In genomic region chr20:53943522-53944291, GRCh38 we compare ENCODE assay signal across 8 cellular contexts.
DNase-seq lines count a peak whose midpoint lies in the region; ATAC-seq and TF ChIP-seq lines count a peak whose summit lies in the region.

No MANE protein-coding gene starts in this region.

- no peak overlapping the region for H3T11ph ChIP-seq in H9 (ENCODE audit: low read length)

- TF ChIP-seq RAD21 in SK-N-SH (IDR thresholded peaks at IDR 0.05; ENCODE audit: low read length): peak; percentile 75

- DNase-seq in BE2C (peak; percentile 42), H9 (no peak), SK-N-SH (peak; percentile 68), NCI-H2081 (lab: John Stamatoyannopoulos, UW) (no peak), cortex of kidney (lab: John Stamatoyannopoulos, UW) (no peak)
- peak; percentile 25 for DNase-seq in central memory CD4-positive, alpha-beta T cell
- peak in 7 of 10 donors; percentile 12 to 55 (median 37) for DNase-seq in naive thymus-derived CD8-positive, alpha-beta T cell

- H3K9ac ChIP-seq in H9 (ENCODE audit: extremely low read depth, insufficient read length, low read length) (no peak overlapping the region), SK-N-SH (no peak overlapping the region)

- H3K4me3 Mint-ChIP-seq in H9: no peak overlapping the region
- H3K4me3 Mint-ChIP-seq in naive thymus-derived CD8-positive, alpha-beta T cell: peak overlapping the region in 9 of 10 donors; percentile 24 to 82 (median 54)

- H3K18ac ChIP-seq in H9 (ENCODE audit: insufficient read length, low read depth, low read length): no peak overlapping the region

- CTCF ChIA-PET in SK-N-SH (lab: Yijun Ruan, JAX): interaction anchor here (0.8 to 2.6 kb wide), 11 partner anchors 12 to 1631 kb away, joined by 3 to 17 read pairs (median 3); no protein-coding TSS in a partner anchor

- H4K91ac ChIP-seq in H9 (ENCODE audit: insufficient read length, low read depth, low read length): no peak overlapping the region

- H3K4me1 ChIP-seq in BE2C (peaks cover 33% of the 10 kb centered on the region), H9 (ENCODE audit: insufficient read depth, low read length) (peaks cover 15% of the 10 kb centered on the region; the same call in 1 of the 2 replicates), SK-N-SH (ENCODE audit: control insufficient read depth in 1 of 2, insufficient read depth in 2 of 2, low read depth in 1 of 2, low read length in 1 of 2) (peaks cover 13 to 37% of the 10 kb centered on the region in 2 experiments)

- H2BK20ac ChIP-seq in H9 (ENCODE audit: low read depth, low read length, poor library complexity, severe bottlenecking): no peak overlapping the region

- H3F3A ChIP-seq in SK-N-SH (replicated peaks; ENCODE audit: insufficient read depth): peaks cover 26% of the 10 kb centered on the region

- TF ChIP-seq CTCF in BE2C (IDR thresholded peaks at IDR 0.05; ENCODE audit: low read depth, low read length) (peak; percentile 67), H9 (conservative IDR thresholded peaks at IDR 0.05) (peak; percentile 81), SK-N-SH (IDR thresholded peaks at IDR 0.05) (peak; percentile 75)

- no peak overlapping the region for H2BK5ac ChIP-seq in H9 (ENCODE audit: insufficient read length, low read length)

- H3K27me3 Mint-ChIP-seq in H9 (ENCODE audit: low read depth): no peaks in the 10 kb centered on the region
- H3K27me3 Mint-ChIP-seq in naive thymus-derived CD8-positive, alpha-beta T cell: no peaks in the 10 kb centered on the region

- H3K27me3 ChIP-seq in BE2C (no peaks in the 10 kb centered on the region), H9 (ENCODE audit: insufficient read depth, low read length) (no peaks in the 10 kb centered on the region), SK-N-SH (ENCODE audit: insufficient read depth) (no peaks in the 10 kb centered on the region)

- H3K4me2 ChIP-seq in H9 (ENCODE audit: insufficient read depth, insufficient read length, low read length) (no peak overlapping the region), SK-N-SH (no peak overlapping the region)

- no peak overlapping the region for H2BK15ac ChIP-seq in H9 (ENCODE audit: low read depth, low read length)

- peak overlapping the region in 1 of 3 experiments; percentile 13; a peak in 4 of 7 replicates for H3K27ac Mint-ChIP-seq in H9
- peak overlapping the region in 6 of 10 donors; percentile 29 to 83 (median 74) for H3K27ac Mint-ChIP-seq in naive thymus-derived CD8-positive, alpha-beta T cell

- H2BK120ac ChIP-seq in H9 (ENCODE audit: low read depth, low read length, poor library complexity, severe bottlenecking): no peak overlapping the region

- H3K27ac ChIP-seq in H9 (ENCODE audit: insufficient read length, low read depth, low read length) (no peak overlapping the region), SK-N-SH (ENCODE audit: low read depth in 2 of 2, low read length in 1 of 2) (peak overlapping the region in 1 of 2 experiments; percentile 25; a peak in 2 of 4 replicates)

- WGBS in H9 (ENCODE audit: extremely low coverage, insufficient read length, low lambda C conversion rate): 100% methylated on average over 2 of the region's 11 CpGs
- WGBS in SK-N-SH (ENCODE audit: low lambda C conversion rate): 23% methylated on average over 11 of the region's 11 CpGs

- H4K20me1 ChIP-seq in H9 (ENCODE audit: control insufficient read depth, insufficient read depth, insufficient read length) (no peaks in the 10 kb centered on the region), SK-N-SH (ENCODE audit: insufficient read depth) (no peaks in the 10 kb centered on the region)

- H3K79me2 ChIP-seq in H9 (ENCODE audit: insufficient read depth, low read length) (no peaks in the 10 kb centered on the region), SK-N-SH (ENCODE audit: insufficient read depth) (no peaks in the 10 kb centered on the region)

- no peaks in the 10 kb centered on the region for H3K23me2 ChIP-seq in H9 (ENCODE audit: insufficient read length, low read depth, low read length, poor library complexity, severe bottlenecking)

- POLR2A ChIA-PET in SK-N-SH (lab: Yijun Ruan, JAX): no interaction called here
- POLR2A ChIA-PET in naive thymus-derived CD8-positive, alpha-beta T cell (lab: Charles Lee): interaction anchor here (0.7 kb wide), 2 partner anchors 12 to 175 kb away, joined by 3 to 4 read pairs; no protein-coding TSS in a partner anchor

- peak; percentile 46 to 51 for ATAC-seq in naive thymus-derived CD8-positive, alpha-beta T cell
- no peak for ATAC-seq in GM18868 (IDR thresholded peaks at IDR 0.05; ENCODE audit: unreplicated experiment)

- H3K36me3 Mint-ChIP-seq in H9 (ENCODE audit: insufficient read depth in 1 of 3, low read depth in 3 of 3): no peaks in the 10 kb centered on the region
- H3K36me3 Mint-ChIP-seq in naive thymus-derived CD8-positive, alpha-beta T cell: no peaks in the 10 kb centered on the region

- H2AK5ac ChIP-seq in H9 (ENCODE audit: insufficient read length, low read length): no peak overlapping the region

- no peak; a peak in 1 of 4 replicates for TF ChIP-seq EP300 in SK-N-SH (IDR thresholded peaks at IDR 0.05; ENCODE audit: borderline replicate concordance in 1 of 2, low read depth in 1 of 2, low read length in 1 of 2)

- H3K4me1 Mint-ChIP-seq in H9: peaks cover 46 to 49% of the 10 kb centered on the region in 2 experiments
- H3K4me1 Mint-ChIP-seq in naive thymus-derived CD8-positive, alpha-beta T cell: peaks cover 15 to 61% (median 38%) of the 10 kb centered on the region in 4 donors

- H3K9me3 Mint-ChIP-seq in H9: no peaks in the 10 kb centered on the region
- no peaks in the 10 kb centered on the region for H3K9me3 Mint-ChIP-seq in naive thymus-derived CD8-positive, alpha-beta T cell

- no peak overlapping the region for H4K8ac ChIP-seq in H9 (replicated peaks; ENCODE audit: insufficient read length, low read depth, low read length)

- H3K9me3 ChIP-seq in BE2C: no peaks in the 10 kb centered on the region
- no peaks in the 10 kb centered on the region for H3K9me3 ChIP-seq in H9 (ENCODE audit: control insufficient read depth, low read depth, low read length)
- H3K9me3 ChIP-seq in SK-N-SH: no peaks in the 10 kb centered on the region

- no peaks in the 10 kb centered on the region for H3K36me3 ChIP-seq in BE2C
- no peaks in the 10 kb centered on the region for H3K36me3 ChIP-seq in SK-N-SH (replicated peaks in 1 of 2; ENCODE audit: control insufficient read depth in 1 of 2, insufficient read depth in 2 of 2, low read length in 1 of 2)

- peak overlapping the region; percentile 47 for H3K4me3 ChIP-seq in BE2C (ENCODE audit: low read depth, low read length)
- peak overlapping the region in 1 of 2 experiments; percentile 12; a peak in 1 of 4 replicates for H3K4me3 ChIP-seq in SK-N-SH (ENCODE audit: low read depth in 2 of 2, low read length in 1 of 2)

- no peak overlapping the region for H3K14ac ChIP-seq in H9 (ENCODE audit: insufficient read depth, low read length)

- no peak overlapping the region for H3K4ac ChIP-seq in H9 (ENCODE audit: low read depth, low read length)

- no peaks in the 10 kb centered on the region for H3K79me1 ChIP-seq in H9 (ENCODE audit: insufficient read depth, low read depth, low read length, poor library complexity, severe bottlenecking)

- no peaks in the 10 kb centered on the region for H3K9me2 ChIP-seq in SK-N-SH

- H2AFZ ChIP-seq in H9 (ENCODE audit: low read length) (no peak overlapping the region), SK-N-SH (ENCODE audit: low read depth) (no peak overlapping the region)

- no peak overlapping the region for H4K5ac ChIP-seq in H9 (ENCODE audit: insufficient read length, low read depth, low read length)

- H3K56ac ChIP-seq in H9 (ENCODE audit: insufficient read length, low read depth, low read length): no peak overlapping the region

- no peak overlapping the region for H2BK12ac ChIP-seq in H9 (ENCODE audit: insufficient read length, low read depth, low read length)

- no peak overlapping the region for H3K23ac ChIP-seq in H9 (ENCODE audit: insufficient read length, low read depth, low read length)

TF ChIP-seq in SK-N-SH, 30 proteins besides CTCF, POLR2A, EP300 and RAD21:
- TF ChIP-seq SMC3 (IDR thresholded peaks at IDR 0.05; ENCODE audit: low read depth, low read length) (peak; percentile 58), PBX3 (IDR thresholded peaks at IDR 0.05) (no peak), REST (IDR thresholded peaks at IDR 0.05; ENCODE audit: low read depth, low read length) (no peak), CHD2 (IDR thresholded peaks at IDR 0.05; ENCODE audit: low read length, partially characterized antibody) (no peak)

Comparison
In these comparisons a context has a peak if more than half of its experiments do, and no peak if none do; other contexts are left out.
1. DNase-seq: peak in BE2C (single experiment), SK-N-SH (single experiment), central memory CD4-positive, alpha-beta T cell (single experiment) and naive thymus-derived CD8-positive, alpha-beta T cell (7 of 10); none in H9 (single experiment), NCI-H2081 (0 of 2) and cortex of kidney (single experiment).
2. H3K4me3 Mint-ChIP-seq: peak in naive thymus-derived CD8-positive, alpha-beta T cell (9 of 10); none in H9 (0 of 2).
3. Peak in every context shown above with its lines, with median percentiles within 50 percentile points of each other: CTCF ChIP-seq.